8 cellular contexts compared by ENCODE assay signal in genomic region chr19:51094696-51095279, GRCh38. TPM values are rescaled to one million over a fixed set of nuclear protein-coding genes. Genes with fewer than 3 reads are reported as not detected.
DNase-seq lines count a peak whose midpoint lies in the region; ATAC-seq and TF ChIP-seq lines count a peak whose summit lies in the region.

No MANE protein-coding gene starts in this region.

- peaks cover 2% of the 10 kb centered on the region; the same call in 1 of the 2 replicates for H4K20me1 ChIP-seq in SU-DHL-6 (ENCODE audit: low read depth, low read length)

- no peaks in the 10 kb centered on the region for H3K4me1 ChIP-seq in psoas muscle

- no peak overlapping the region for H2AFZ ChIP-seq in SU-DHL-6 (ENCODE audit: low read depth, low read length, severe bottlenecking)

- H3K4me2 ChIP-seq in SU-DHL-6 (ENCODE audit: low read depth, low read length, poor library complexity, severe bottlenecking): no peak overlapping the region

- H3K79me2 ChIP-seq in SU-DHL-6 (ENCODE audit: insufficient read depth, low read length): no peaks in the 10 kb centered on the region

- H3K9ac ChIP-seq in SU-DHL-6 (ENCODE audit: low read length): no peak overlapping the region

- ATAC-seq in psoas muscle (no peak), GM19328 (IDR thresholded peaks at IDR 0.05; ENCODE audit: unreplicated experiment) (no peak)

- H3K4me3 ChIP-seq in SU-DHL-6 (ENCODE audit: insufficient read depth, low read length, poor library complexity, severe bottlenecking): no peak overlapping the region
- H3K4me3 ChIP-seq in psoas muscle: no peak overlapping the region

- intact Hi-C loops in psoas muscle (cut with DNase I): loop anchor here in 1 of 2 donors (5.0 kb wide), 1 partner anchor 72 kb away; no protein-coding TSS in a partner anchor

- H3K27me3 ChIP-seq in SU-DHL-6 (ENCODE audit: low read length): no peaks in the 10 kb centered on the region
- no peaks in the 10 kb centered on the region for H3K27me3 ChIP-seq in psoas muscle (ENCODE audit: insufficient read depth in 3 of 3, low read length in 2 of 3)

- 20 to 24% (median 21%) methylated on average over 12 to 15 of the region's 15 CpGs for WGBS in psoas muscle, 3 donors

- H3K27ac ChIP-seq in SU-DHL-6 (ENCODE audit: low read depth, low read length) (no peak overlapping the region), epithelial cell of prostate (peak overlapping the region; percentile 81), psoas muscle (no peak overlapping the region)

- no peaks in the 10 kb centered on the region for H3K9me2 ChIP-seq in SU-DHL-6 (replicated peaks; ENCODE audit: insufficient read depth, low read length)

- no peaks in the 10 kb centered on the region for H3F3A ChIP-seq in SU-DHL-6 (ENCODE audit: insufficient read depth)

- H3K9me3 ChIP-seq in SU-DHL-6 (ENCODE audit: insufficient read depth, low read length): no peaks in the 10 kb centered on the region
- no peaks in the 10 kb centered on the region for H3K9me3 ChIP-seq in psoas muscle

- H3K36me3 ChIP-seq in SU-DHL-6 (ENCODE audit: low read length): no peaks in the 10 kb centered on the region
- H3K36me3 ChIP-seq in psoas muscle (ENCODE audit: insufficient read depth in 1 of 2, low read depth in 1 of 2): peaks cover 0 to 7% of the 10 kb centered on the region in 2 donors

- TF ChIP-seq CTCF in SU-DHL-6 (IDR thresholded peaks at IDR 0.05; ENCODE audit: insufficient read depth, low read length, poor library complexity, severe bottlenecking) (peak; percentile 66), psoas muscle (IDR thresholded peaks at IDR 0.05) (peak; percentile 38)

- DNase-seq in CD1c-positive myeloid dendritic cell (ENCODE audit: extremely low spot score) (peak; percentile 53), GM19238 (ENCODE audit: insufficient read length, low spot score) (peak; percentile 60), epithelial cell of prostate (ENCODE audit: low read depth, low spot score) (no peak), psoas muscle (no peak), GOT3 (lab: John Stamatoyannopoulos, UW) (no peak)
- no peak for DNase-seq in activated CD4-positive, CD25-positive, alpha-beta regulatory T cell (lab: John Stamatoyannopoulos, UW)

RNA-seq across cellular contexts. Expression of gene KLK14, which starts 12.1 kb away (rescaled TPM):
- not detected for total RNA-seq in psoas muscle
- under 1 TPM in 1 of 3 donors, not detected in 2; 0.20 TPM for polyA plus RNA-seq in psoas muscle

RNA-seq across cellular contexts. Expression of gene CTU1, which starts 13.4 kb away (rescaled TPM):
- total RNA-seq in psoas muscle: 1 to 10 TPM; 4.9 to 9.1 (median 6.0) TPM
- 1 to 10 TPM; 1.4 to 7.5 (median 2.1) TPM for polyA plus RNA-seq in psoas muscle

RNA-seq across cellular contexts. Expression of gene KLK13, which starts 29.9 kb away (rescaled TPM):
- not detected for total RNA-seq in psoas muscle
- under 1 TPM in 1 of 3 donors, not detected in 2; 0.18 TPM for polyA plus RNA-seq in psoas muscle

RNA-seq across cellular contexts. Expression of gene SIGLEC9, which starts 29.9 kb away (rescaled TPM):
- total RNA-seq in psoas muscle: 1 to 10 TPM in 3 of 4 donors, under 1 TPM in 1; 0.73 to 2.2 (median 1.8) TPM
- polyA plus RNA-seq in psoas muscle: under 1 TPM; 0.24 to 0.69 (median 0.25) TPM

RNA-seq across cellular contexts. Expression of gene SIGLEC7, which starts 47.3 kb away (rescaled TPM):
- under 1 TPM; 0.38 to 0.82 (median 0.50) TPM for total RNA-seq in psoas muscle
- under 1 TPM in 2 of 3 donors, not detected in 1; 0.08 to 0.60 TPM for polyA plus RNA-seq in psoas muscle

Comparison
In these comparisons a context has a peak if more than half of its experiments do, and no peak if none do; other contexts are left out.
1. DNase-seq: peak in CD1c-positive myeloid dendritic cell (single experiment) and GM19238 (single experiment); none in epithelial cell of prostate (single experiment), psoas muscle (0 of 2), GOT3 (single experiment) and activated CD4-positive, CD25-positive, alpha-beta regulatory T cell (0 of 4).